In the genomic region with DNA sequence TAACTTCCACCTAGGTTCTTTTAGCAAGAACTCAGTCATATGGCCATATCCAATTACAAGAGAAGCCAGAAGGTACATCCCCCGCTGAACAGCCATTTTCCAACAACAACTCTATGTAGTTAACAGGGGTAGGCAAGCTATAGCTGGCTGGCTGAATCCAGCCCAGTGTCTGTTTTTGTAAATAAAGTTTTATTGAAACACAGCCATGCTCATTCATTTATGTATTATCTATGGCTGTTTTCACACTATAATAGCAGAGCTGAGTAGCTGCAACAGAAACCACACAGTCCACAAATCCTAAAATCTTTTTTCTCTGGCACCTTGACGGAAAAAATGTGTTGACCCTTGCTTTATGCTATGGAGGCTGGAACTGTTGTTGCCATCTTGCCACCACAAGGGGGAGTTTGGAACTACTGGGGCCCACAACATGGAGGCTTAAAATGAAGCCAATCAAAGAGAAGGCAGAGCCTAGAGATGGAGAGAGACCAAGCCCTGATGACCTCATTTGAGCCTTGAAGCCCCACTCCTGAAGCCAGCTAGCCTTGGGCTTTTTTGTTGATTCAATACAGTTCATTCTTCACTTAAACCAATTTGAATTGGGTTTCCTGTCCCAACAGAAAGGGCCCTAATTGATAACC, we compare ENCODE assay signal across 9 cellular contexts. TPM values are rescaled to one million over a fixed set of nuclear protein-coding genes. Genes with fewer than 3 reads are reported as not detected.
DNase-seq lines count a peak whose midpoint lies in the region; TF ChIP-seq lines count a peak whose summit lies in the region.
"Had no signal": no experiment of that assay in that cellular context is flagged by ENCODE, and none has a peak within 500 bp of the region (broad histone marks: within the 10 kb centered on the region; RNA-seq: fewer than 3 reads in every experiment).

No MANE protein-coding gene starts in this region.

- peak; percentile 52 for TF ChIP-seq CTCF in AG10803 (conservative IDR thresholded peaks at IDR 0.05; ENCODE audit: low read length)
- TF ChIP-seq CTCF in GM12864 (IDR thresholded peaks at IDR 0.05; ENCODE audit: low read depth, low read length, missing control alignments), result peak; percentile 80
- peak; percentile 65 for TF ChIP-seq CTCF in WI38 (IDR thresholded peaks at IDR 0.05; ENCODE audit: low read depth, low read length)
- TF ChIP-seq CTCF in testis (IDR thresholded peaks at IDR 0.05), result peak; percentile 41 to 49 (median 47)

- H3K27ac ChIP-seq in testis, result no peak overlapping the region
- H3K27ac ChIP-seq: SK-N-MC had no signal

- intact Hi-C loops in testis (cut with DNase I; ENCODE audit: low total_unique reads), result no loop called here

- TF ChIP-seq POLR2A in testis (IDR thresholded peaks at IDR 0.05), result no peak

- H3K27me3 ChIP-seq in H7 (ENCODE audit: control insufficient read depth, insufficient read depth, low read length) (no peaks in the 10 kb centered on the region), testis (no peaks in the 10 kb centered on the region)

- DNase-seq in AG10803 (ENCODE audit: low read depth), result peak; percentile 38
- DNase-seq in GM12864 (ENCODE audit: low read depth), result peak; percentile 59
- peak; percentile 74 for DNase-seq in H7
- peak; percentile 44 for DNase-seq in Jurkat, Clone E6-1 (ENCODE audit: low read depth, low spot score)
- peak; percentile 48 for DNase-seq in hepatic stellate cell (ENCODE audit: low spot score)
- peak; percentile 29 for DNase-seq in testis
- DNase-seq in effector CD8-positive, alpha-beta T cell (lab: John Stamatoyannopoulos, UW), result no peak

- no peaks in the 10 kb centered on the region for H3K9me3 ChIP-seq in testis

- H3K4me1 ChIP-seq in testis, result peaks cover 11% of the 10 kb centered on the region

- H3K4me3 ChIP-seq in AG10803 (ENCODE audit: low read length) (no peak overlapping the region), GM12864 (ENCODE audit: low read depth, low read length) (no peak overlapping the region), H7 (ENCODE audit: insufficient read depth, low read depth, low read length) (no peak overlapping the region), WI38 (ENCODE audit: low read depth, low read length) (no peak overlapping the region), testis (no peak overlapping the region)
- no peak overlapping the region for H3K4me3 ChIP-seq in Jurkat, Clone E6-1 (ENCODE audit: low read length)
- H3K4me3 ChIP-seq: SK-N-MC had no signal

- no peaks in the 10 kb centered on the region for H3K36me3 ChIP-seq in H7 (replicated peaks; ENCODE audit: control insufficient read depth, insufficient read depth, low read length)
- no peaks in the 10 kb centered on the region for H3K36me3 ChIP-seq in testis (ENCODE audit: low read depth, missing control alignments)

- 92 to 93% methylated on average over 2 of the region's 2 CpGs for whole genome bisulfite sequencing in testis, 2 donors

RNA-seq across cellular contexts. Expression of gene XPNPEP1, which starts 33.3 kb away (rescaled TPM):
- 68.9 and 69.8 TPM in 2 replicates for total RNA-seq in H7 (2014; rRNA removed; shearing (Covaris generic))
- polyA plus RNA-seq in Jurkat, Clone E6-1 (2012; ENCODE audit: insufficient read depth, insufficient read length), result 86.1 TPM
- total RNA-seq in testis, result 100 to 1,000 TPM in 1 of 2 donors, 10 to 100 TPM in 1; 90.2 to 118 TPM
- polyA plus RNA-seq in testis (ENCODE audit: insufficient read depth, low read depth, low replicate concordance), result 55.5 TPM

RNA-seq across cellular contexts. Expression of gene ADD3, which starts 51.2 kb away (rescaled TPM):
- total RNA-seq in H7 (2014; rRNA removed; shearing (Covaris generic)), result 82.4 and 104 TPM in 2 replicates
- polyA plus RNA-seq in Jurkat, Clone E6-1 (2012; ENCODE audit: insufficient read depth, insufficient read length), result 109 TPM
- 100 to 1,000 TPM; 240 to 394 TPM for total RNA-seq in testis
- polyA plus RNA-seq in testis (ENCODE audit: insufficient read depth, low read depth, low replicate concordance), result 155 TPM
